8 cellular contexts compared by ENCODE assay signal in the genomic region with DNA sequence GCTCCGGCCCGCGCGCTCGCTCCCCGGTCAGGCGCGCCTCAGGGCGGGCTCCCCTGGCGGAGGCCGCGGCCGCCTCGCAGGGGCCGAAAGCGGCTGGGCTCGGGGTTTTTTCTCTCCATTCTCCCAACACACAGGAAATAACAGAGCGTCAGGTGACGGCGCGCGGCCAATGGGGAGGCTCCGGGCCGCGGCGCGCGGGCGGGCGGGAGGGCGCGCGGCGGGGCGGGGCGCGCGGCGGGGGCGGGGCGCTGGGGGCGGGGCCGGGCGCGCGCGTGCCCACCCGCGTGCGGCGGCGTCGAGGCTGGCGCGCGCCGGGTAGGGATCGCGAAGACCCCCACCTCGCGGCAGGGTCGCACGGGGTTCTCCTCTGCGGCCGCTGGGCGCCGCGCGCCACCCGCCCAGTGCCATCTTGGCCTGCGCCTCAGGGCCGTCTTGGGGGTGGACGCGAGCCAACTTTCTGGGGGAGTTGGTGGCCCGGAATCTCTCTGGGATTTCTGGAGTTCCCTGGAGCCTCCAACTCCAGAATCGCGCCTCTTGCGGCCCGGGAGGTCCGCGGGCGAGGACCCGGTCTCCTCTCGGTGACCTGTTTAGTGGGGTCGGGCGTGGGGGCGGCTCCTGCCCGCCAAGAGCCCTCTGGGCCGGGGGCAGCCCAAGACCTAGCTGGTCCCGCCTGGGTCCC. TPM values are rescaled to one million over a fixed set of nuclear protein-coding genes. Genes with fewer than 3 reads are reported as not detected.
DNase-seq lines count a peak whose midpoint lies in the region; ATAC-seq and TF ChIP-seq lines count a peak whose summit lies in the region.

TSS of gene TCF20 (minus strand) at position 142 of the 679 bp plus-strand sequence. CDS start 55,348 bp downstream, outside the sequence.

- TF ChIP-seq CTCF in choroid plexus epithelial cell (conservative IDR thresholded peaks at IDR 0.05; ENCODE audit: low read depth, low read length): no peak

- DNase-seq in SIG-M5 treated with dmso at 0.1 percent for 504 hours (lab: John Stamatoyannopoulos, UW; ENCODE audit: unreplicated experiment) (peak; percentile 69), SIG-M5 (lab: John Stamatoyannopoulos, UW) (no peak), NCI-H2227 treated with DMSO at 0.1 percent for 48 hours (lab: John Stamatoyannopoulos, UW) (peak; percentile 32), choroid plexus epithelial cell (ENCODE audit: low read depth) (peak; percentile 71)
- DNase-seq in activated CD4-positive, alpha-beta T cell treated with anti-CD3 and anti-CD28 coated beads for 36 hours: peak; percentile 88
- peak; percentile 48 to 61 (median 52) for DNase-seq in stimulated activated CD4-positive, alpha-beta T cell treated with anti-CD3 and anti-CD28 coated beads, Interleukin-1b, Interleukin-23, amount 100 ng/mL, for 24 hours (ENCODE audit: low read depth in 4 of 4, low spot score in 1 of 4)

- H3K27ac ChIP-seq in layer of hippocampus (ENCODE audit: low read depth, low read length): peak within 1 kb of the TSS; percentile 62

- peak within 1 kb of the TSS; percentile 82 for H3K27ac Mint-ChIP-seq in activated CD4-positive, alpha-beta T cell treated with anti-CD3 and anti-CD28 coated beads for 36 hours

- H3K27me3 Mint-ChIP-seq in activated CD4-positive, alpha-beta T cell treated with anti-CD3 and anti-CD28 coated beads for 36 hours: no peaks in the 10 kb centered on the region

- peaks cover 31% of the 10 kb centered on the region for H3K4me1 Mint-ChIP-seq in activated CD4-positive, alpha-beta T cell treated with anti-CD3 and anti-CD28 coated beads for 36 hours

- no peaks in the 10 kb centered on the region for H3K27me3 ChIP-seq in layer of hippocampus (ENCODE audit: control insufficient read depth, insufficient read depth, low read length)

- H3K36me3 Mint-ChIP-seq in activated CD4-positive, alpha-beta T cell treated with anti-CD3 and anti-CD28 coated beads for 36 hours (ENCODE audit: low read depth): peaks cover 7% of the 10 kb centered on the region

- peak within 1 kb of the TSS; percentile 85 for H3K4me3 ChIP-seq in choroid plexus epithelial cell (ENCODE audit: low read depth, low read length)

- ATAC-seq in HG03025 (IDR thresholded peaks at IDR 0.05; ENCODE audit: low FRiP score, unreplicated experiment): peak; percentile 55
- peak; percentile 85 for ATAC-seq in activated CD4-positive, alpha-beta T cell treated with anti-CD3 and anti-CD28 coated beads for 36 hours

- peak within 1 kb of the TSS; percentile 96 for H3K4me3 Mint-ChIP-seq in activated CD4-positive, alpha-beta T cell treated with anti-CD3 and anti-CD28 coated beads for 36 hours

- no peaks in the 10 kb centered on the region for H3K9me3 Mint-ChIP-seq in activated CD4-positive, alpha-beta T cell treated with anti-CD3 and anti-CD28 coated beads for 36 hours (ENCODE audit: low read depth)

- POLR2A ChIA-PET in activated CD4-positive, alpha-beta T cell treated with anti-CD3 and anti-CD28 coated beads for 36 hours (lab: Charles Lee): no interaction called here

- CTCF ChIA-PET in activated CD4-positive, alpha-beta T cell treated with anti-CD3 and anti-CD28 coated beads for 36 hours (lab: Charles Lee): no interaction called here

- intact Hi-C loops in activated CD4-positive, alpha-beta T cell treated with anti-CD3 and anti-CD28 coated beads for 36 hours (cut with DNase I, micrococcal nuclease): loop anchor here in 1 of 2 experiments (1.0 to 2.0 kb wide), 2 partner anchors 180 to 200 kb away; partner anchors contain the start of genes NAGA and NDUFA6

RNA-seq across cellular contexts. Expression of gene TCF20, which starts in this region (rescaled TPM):
- total RNA-seq in activated CD4-positive, alpha-beta T cell treated with anti-CD3 and anti-CD28 coated beads for 36 hours: 10 to 100 TPM; 64.1 to 68.3 TPM
